In genomic region chr5:61002616-61003015, GRCh38 we compare ENCODE assay signal across 16 cellular contexts. TPM values are rescaled to one million over a fixed set of nuclear protein-coding genes. Genes with fewer than 3 reads are reported as not detected.
DNase-seq lines count a peak whose midpoint lies in the region; ATAC-seq lines count a peak whose summit lies in the region.
"Had no signal": no experiment of that assay in that cellular context is flagged by ENCODE, and none has a peak within 500 bp of the region (broad histone marks: within the 10 kb centered on the region; RNA-seq: fewer than 3 reads in every experiment).

No MANE protein-coding gene starts in this region.

- H3K27me3 Mint-ChIP-seq in memory B cell, result no peaks in the 10 kb centered on the region
- H3K27me3 Mint-ChIP-seq: CD4-positive, alpha-beta memory T cell had no signal

- H3K36me3 Mint-ChIP-seq in memory B cell, result peaks cover 1% of the 10 kb centered on the region

- ATAC-seq in memory B cell (ENCODE audit: low read depth) (no peak), HG03457 (IDR thresholded peaks at IDR 0.05; ENCODE audit: unreplicated experiment) (no peak)
- ATAC-seq: GM23338, HCT116 had no signal

- no peaks in the 10 kb centered on the region for H3K4me1 Mint-ChIP-seq in memory B cell

- H3K9me3 Mint-ChIP-seq in memory B cell, result no peaks in the 10 kb centered on the region
- H3K9me3 Mint-ChIP-seq: GM23338 had no signal

- H3K4me3 Mint-ChIP-seq in memory B cell, result no peak overlapping the region
- H3K4me3 Mint-ChIP-seq: CD4-positive, alpha-beta memory T cell; GM23338; H9 had no signal

- peak; percentile 14 for DNase-seq in Ammon's horn (ENCODE audit: low spot score)
- peak; percentile 49 for DNase-seq in SK-N-DZ (ENCODE audit: low spot score)
- no peak for DNase-seq in memory B cell (ENCODE audit: low spot score in 2 of 2)
- DNase-seq in activated CD4-positive, alpha-beta T cell treated with anti-CD3 and anti-CD28 coated beads, Interleukin-2, amount 50 U/mL, for 48 hours, result no peak
- no peak for DNase-seq in SIG-M5 treated with dmso at 0.1 percent for 504 hours (lab: John Stamatoyannopoulos, UW; ENCODE audit: unreplicated experiment)
- DNase-seq: ACHN; AML-193; Calu3; CD4-positive, alpha-beta memory T cell; COR-L47; DMS53; DMS79 treated with DMSO at 0.1 percent for 48 hours; H9 had no signal

- H3K27ac Mint-ChIP-seq in memory B cell, result peak overlapping the region; percentile 14
- H3K27ac Mint-ChIP-seq: CD4-positive, alpha-beta memory T cell; GM23338; H9 had no signal

RNA-seq across cellular contexts. Expression of gene NDUFAF2, which starts 57.6 kb away (rescaled TPM):
- 105 and 151 TPM in 2 replicates for polyA plus RNA-seq in SK-N-DZ (2014; cell fraction: cytosol; rRNA removed)
- 82.2 and 123 TPM in 2 replicates for polyA plus RNA-seq in SK-N-DZ (2014; cell fraction: nucleus; rRNA removed)

RNA-seq across cellular contexts. Expression of gene ERCC8, which starts 57.7 kb away (rescaled TPM):
- polyA plus RNA-seq in SK-N-DZ (2014; cell fraction: cytosol; rRNA removed), result 54.9 and 57.6 TPM in 2 replicates
- polyA plus RNA-seq in SK-N-DZ (2014; cell fraction: nucleus; rRNA removed), result 19.5 and 34.0 TPM in 2 replicates

Comparison
In these comparisons a context has a peak if more than half of its experiments do, and no peak if none do; other contexts are left out.
1. DNase-seq: peak in Ammon's horn (single experiment) and SK-N-DZ (single experiment); none in memory B cell (0 of 2), activated CD4-positive, alpha-beta T cell treated with anti-CD3 and anti-CD28 coated beads, Interleukin-2, amount 50 U/mL, for 48 hours (0 of 2) and SIG-M5 treated with dmso at 0.1 percent for 504 hours (single experiment).